In the genomic region with DNA sequence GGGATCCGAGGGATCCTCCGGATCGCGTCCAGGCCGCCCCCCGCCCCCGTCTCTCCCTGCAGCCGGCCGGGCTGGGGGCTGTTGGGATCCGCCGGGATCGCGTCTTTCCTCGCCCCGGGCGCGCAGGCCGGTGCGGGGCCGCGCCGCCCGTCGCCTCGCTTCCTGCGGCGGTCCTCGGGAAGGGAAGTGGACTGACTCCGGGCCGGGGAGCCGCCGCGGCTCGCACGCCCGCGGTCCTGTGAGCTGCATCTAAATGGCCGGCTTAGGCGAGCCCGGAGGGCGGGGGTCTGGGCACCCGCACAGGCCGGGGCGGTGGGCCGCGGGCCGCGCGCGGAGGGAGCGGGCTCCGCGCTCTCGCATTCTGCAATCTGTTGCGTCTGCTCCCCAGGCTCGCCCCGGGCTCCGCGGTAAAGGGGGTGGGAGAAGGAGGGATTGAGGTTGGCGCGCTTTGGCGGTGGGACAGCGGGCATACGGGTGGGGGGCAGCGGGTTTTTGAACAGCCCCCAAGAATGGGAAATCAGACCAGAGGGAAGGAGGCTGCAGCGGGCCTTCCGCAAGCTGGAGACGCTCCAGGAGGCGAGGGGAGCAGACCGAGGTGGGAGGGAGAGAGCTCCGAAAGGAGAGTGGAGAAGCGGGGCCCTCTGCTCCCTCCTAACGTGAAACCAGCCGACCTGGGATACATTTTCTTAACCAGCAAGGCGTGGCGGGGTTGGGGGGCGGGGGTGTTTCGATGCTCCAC, we compare ENCODE assay signal across 1 cellular context.
TF ChIP-seq lines count a peak whose summit lies in the region.

No MANE protein-coding gene starts in this region.

TF ChIP-seq in SK-N-SH treated with all-trans-retinoic acid at 6 μM for 48 hours, 23 proteins besides CTCF, POLR2A, EP300 and RAD21 (continued from another document):
- TF ChIP-seq ESRRG (CRISPR knock-in tag; IDR thresholded peaks at IDR 0.05), result no peak
TF ChIP-seq in SK-N-SH treated with all-trans-retinoic acid at 6 μM for 48 hours: peak in this region for 0.
